8 cellular contexts compared by ENCODE assay signal in the genomic region with DNA sequence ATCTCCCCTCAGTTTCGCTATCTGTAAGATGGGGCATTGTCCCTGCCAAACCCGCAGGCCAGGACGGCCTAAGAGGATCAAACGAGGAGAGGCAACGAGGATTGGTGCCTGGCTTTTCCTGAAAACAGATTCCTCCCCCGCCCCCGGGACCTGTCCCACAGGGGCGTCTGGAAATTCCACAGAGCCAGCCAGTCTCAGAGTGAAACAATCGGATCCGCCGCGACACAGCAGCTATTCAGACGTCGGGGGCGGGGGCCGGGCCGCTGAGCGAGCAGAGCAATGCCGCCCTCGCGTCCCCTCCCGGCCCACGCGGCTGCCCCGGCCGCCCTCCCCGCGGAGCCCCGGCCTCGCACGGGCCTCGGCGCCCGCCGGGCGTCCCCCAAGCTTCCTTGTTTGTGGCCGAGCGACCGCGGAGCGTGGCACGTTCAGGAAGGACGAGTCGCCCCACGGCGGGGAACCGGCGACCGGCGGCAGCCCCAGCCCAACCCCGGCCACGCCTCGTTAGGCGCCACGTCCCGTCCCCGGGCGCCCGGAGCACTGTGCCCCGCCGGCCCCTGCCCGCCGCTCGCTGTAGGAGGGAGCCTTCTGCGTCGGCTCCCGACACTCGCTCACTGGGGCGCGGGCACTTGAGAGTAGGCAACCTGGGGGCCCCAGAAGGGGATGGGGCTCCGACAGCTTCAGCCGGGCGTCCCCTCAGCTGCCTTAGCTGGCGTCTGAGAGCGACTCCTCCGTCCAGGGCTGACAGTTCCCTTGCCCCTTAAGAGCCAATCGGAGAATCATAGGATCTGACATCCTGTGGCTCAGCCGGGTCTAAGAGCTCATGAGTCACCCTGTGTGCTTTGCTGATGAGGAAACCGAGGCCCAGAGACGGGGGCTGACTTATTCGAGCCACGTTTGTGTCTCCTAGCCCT. TPM values are rescaled to one million over a fixed set of nuclear protein-coding genes. Genes with fewer than 3 reads are reported as not detected.
DNase-seq lines count a peak whose midpoint lies in the region; ATAC-seq and TF ChIP-seq lines count a peak whose summit lies in the region.

No MANE protein-coding gene starts in this region.

- no peaks in the 10 kb centered on the region for H3K79me2 ChIP-seq in OCI-LY3 (ENCODE audit: low read length)

- H3K27ac ChIP-seq in OCI-LY3 (ENCODE audit: low read length) (no peak overlapping the region), esophagus squamous epithelium (peak overlapping the region; percentile 64 to 86 (median 76)), muscle layer of duodenum (ENCODE audit: low read length) (no peak overlapping the region)

- no peaks in the 10 kb centered on the region for H3K27me3 Mint-ChIP-seq in activated T-cell treated with anti-CD3 and anti-CD28 coated beads, Interleukin-2, amount 50 U/mL, for 4 hours (ENCODE audit: low read depth)

- ATAC-seq in activated T-cell treated with anti-CD3 and anti-CD28 coated beads, Interleukin-2, amount 50 U/mL, for 4 hours = peak; percentile 85 to 86
- no peak for ATAC-seq in HG03354 (IDR thresholded peaks at IDR 0.05; ENCODE audit: poor library complexity, severe bottlenecking, unreplicated experiment)

- no peaks in the 10 kb centered on the region for H3K27me3 ChIP-seq in OCI-LY3 (ENCODE audit: low read depth, low read length)
- peaks cover 0 to 7% (median 0%) of the 10 kb centered on the region in 4 donors for H3K27me3 ChIP-seq in esophagus squamous epithelium
- H3K27me3 ChIP-seq in muscle layer of duodenum (ENCODE audit: low read depth, low read length) = no peaks in the 10 kb centered on the region

- peak; percentile 21 for DNase-seq in NCI-H146 (lab: John Stamatoyannopoulos, UW)
- DNase-seq in NCI-H146 treated with DMSO at 0.1 percent for 48 hours (lab: John Stamatoyannopoulos, UW; ENCODE audit: unreplicated experiment) = no peak
- peak; percentile 58 for DNase-seq in activated T-cell treated with anti-CD3 and anti-CD28 coated beads, Interleukin-2, amount 50 U/mL, for 4 hours
- no peak for DNase-seq in esophagus squamous epithelium (lab: John Stamatoyannopoulos, UW)
- DNase-seq in stimulated activated CD8-positive, alpha-beta memory T cell treated with anti-CD3 and anti-CD28 coated beads, Interleukin-7, amount 100 ng/mL, for 24 hours (ENCODE audit: low read depth) = peak; percentile 20

- H4K20me1 ChIP-seq in OCI-LY3 (ENCODE audit: insufficient read depth, low read length) = no peaks in the 10 kb centered on the region

- intact Hi-C loops in esophagus squamous epithelium (cut with DNase I) = no loop called here

- H3K9me3 ChIP-seq in OCI-LY3 (ENCODE audit: insufficient read depth, low read length) (no peaks in the 10 kb centered on the region), esophagus squamous epithelium (no peaks in the 10 kb centered on the region), muscle layer of duodenum (ENCODE audit: control insufficient read depth in 1 of 2, low read length in 2 of 2) (no peaks in the 10 kb centered on the region)

- H3K36me3 ChIP-seq in OCI-LY3 (replicated peaks; ENCODE audit: low read depth, low read length) (no peaks in the 10 kb centered on the region), esophagus squamous epithelium (no peaks in the 10 kb centered on the region), muscle layer of duodenum (ENCODE audit: control insufficient read depth in 1 of 2, insufficient read depth in 2 of 2, low read length in 2 of 2) (no peaks in the 10 kb centered on the region)

- TF ChIP-seq POLR2A in esophagus squamous epithelium (IDR thresholded peaks at IDR 0.05) = peak in 1 of 4 donors; percentile 19

- H3K4me1 ChIP-seq in OCI-LY3 (ENCODE audit: low read length) (peaks cover 3% of the 10 kb centered on the region; the same call in 1 of the 2 replicates), esophagus squamous epithelium (peaks cover 0 to 22% (median 5%) of the 10 kb centered on the region in 3 donors), muscle layer of duodenum (ENCODE audit: control insufficient read depth in 1 of 2, insufficient read depth in 2 of 2, low read length in 2 of 2) (peaks cover 0 to 4% of the 10 kb centered on the region in 2 donors)

- H3K4me3 ChIP-seq in OCI-LY3 (ENCODE audit: low read length) (peak overlapping the region; percentile 69), esophagus squamous epithelium (peak overlapping the region; percentile 49 to 74 (median 58)), muscle layer of duodenum (ENCODE audit: low read depth in 1 of 2, low read length in 2 of 2) (peak overlapping the region; percentile 70 to 74)

- H3K9ac ChIP-seq in OCI-LY3 (ENCODE audit: low read length) = peak overlapping the region; percentile 43

- peaks cover 13% of the 10 kb centered on the region for H3K4me1 Mint-ChIP-seq in activated T-cell treated with anti-CD3 and anti-CD28 coated beads, Interleukin-2, amount 50 U/mL, for 4 hours (ENCODE audit: low read depth)

- H2AFZ ChIP-seq in OCI-LY3 (ENCODE audit: low read depth, low read length) = peak overlapping the region; percentile 67

- peak overlapping the region; percentile 74 for H3K4me2 ChIP-seq in OCI-LY3 (ENCODE audit: low read length)

- H3K4me3 Mint-ChIP-seq in activated T-cell treated with anti-CD3 and anti-CD28 coated beads, Interleukin-2, amount 50 U/mL, for 4 hours = peak overlapping the region; percentile 83

- WGBS in esophagus squamous epithelium, 2 donors = 3 to 4% methylated on average over 5 of the region's 82 CpGs

- no peaks in the 10 kb centered on the region for H3K9me3 Mint-ChIP-seq in activated T-cell treated with anti-CD3 and anti-CD28 coated beads, Interleukin-2, amount 50 U/mL, for 4 hours

- no peaks in the 10 kb centered on the region for H3K36me3 Mint-ChIP-seq in activated T-cell treated with anti-CD3 and anti-CD28 coated beads, Interleukin-2, amount 50 U/mL, for 4 hours (ENCODE audit: insufficient read depth)

- TF ChIP-seq CTCF in OCI-LY3 (IDR thresholded peaks at IDR 0.05; ENCODE audit: low read depth, low read length) = no peak
- no peak for TF ChIP-seq CTCF in esophagus squamous epithelium (IDR thresholded peaks at IDR 0.05)

RNA-seq across cellular contexts. Expression of gene PHOSPHO1, which starts 29.7 kb away (rescaled TPM):
- total RNA-seq in activated T-cell treated with anti-CD3 and anti-CD28 coated beads, Interleukin-2, amount 50 U/mL, for 4 hours = under 1 TPM in 1 of 3 donors, not detected in 2; 0.23 TPM
- 1 to 10 TPM in 1 of 4 donors, under 1 TPM in 1, not detected in 2; 0.38 to 2.4 TPM for total RNA-seq in esophagus squamous epithelium

RNA-seq across cellular contexts. Expression of gene ABI3, which starts 49.8 kb away (rescaled TPM):
- total RNA-seq in activated T-cell treated with anti-CD3 and anti-CD28 coated beads, Interleukin-2, amount 50 U/mL, for 4 hours = 10 to 100 TPM; 15.0 to 24.2 (median 22.7) TPM
- total RNA-seq in esophagus squamous epithelium = 1 to 10 TPM; 1.5 to 8.8 (median 4.2) TPM

RNA-seq across cellular contexts. Expression of gene GNGT2, which starts 49.9 kb away (rescaled TPM):
- 10 to 100 TPM in 2 of 3 donors, 1 to 10 TPM in 1; 8.7 to 14.8 (median 12.8) TPM for total RNA-seq in activated T-cell treated with anti-CD3 and anti-CD28 coated beads, Interleukin-2, amount 50 U/mL, for 4 hours
- 1 to 10 TPM in 2 of 4 donors, not detected in 2; 1.4 to 1.7 TPM for total RNA-seq in esophagus squamous epithelium

Comparison
In these comparisons a context has a peak if more than half of its experiments do, and no peak if none do; other contexts are left out.
1. DNase-seq: peak in NCI-H146 (single experiment), activated T-cell treated with anti-CD3 and anti-CD28 coated beads, Interleukin-2, amount 50 U/mL, for 4 hours (single experiment) and stimulated activated CD8-positive, alpha-beta memory T cell treated with anti-CD3 and anti-CD28 coated beads, Interleukin-7, amount 100 ng/mL, for 24 hours (single experiment); none in NCI-H146 treated with DMSO at 0.1 percent for 48 hours (single experiment) and esophagus squamous epithelium (single experiment).
2. H3K27ac ChIP-seq: peak in esophagus squamous epithelium (4 of 4); none in OCI-LY3 (single experiment) and muscle layer of duodenum (single experiment).
3. Peak in every context shown above with its lines, with median percentiles within 50 percentile points of each other: H3K4me3 ChIP-seq.